Comparison of ENCODE assay signal across 8 cellular contexts in genomic region chr19:16376649-16377048, GRCh38.
DNase-seq lines count a peak whose midpoint lies in the region; ATAC-seq and TF ChIP-seq lines count a peak whose summit lies in the region.

No MANE protein-coding gene starts in this region.

- peak; percentile 38 for ATAC-seq in stimulated activated effector memory CD8-positive, alpha-beta T cell treated with anti-CD3 and anti-CD28 coated beads, Interleukin-12 subunit alpha, Interleukin-12 subunit beta, amount 100 ng/mL, for 72 hours

- peak; percentile 71 for DNase-seq in activated effector memory CD4-positive, alpha-beta T cell treated with anti-CD3 and anti-CD28 coated beads, Interleukin-2, amount 50 U/mL, for 16 hours
- DNase-seq in activated effector memory CD4-positive, alpha-beta T cell treated with Interleukin-2 at 50 U/mL for 16 hours: no peak
- DNase-seq in RPMI8226 (peak; percentile 39), fibroblast of pulmonary artery (ENCODE audit: low read depth) (no peak), NCI-H446 (lab: John Stamatoyannopoulos, UW) (no peak), caudate nucleus (lab: John Stamatoyannopoulos, UW) (no peak), NCI-H524 treated with DMSO at 0.1 percent for 48 hours (lab: John Stamatoyannopoulos, UW) (no peak)
- DNase-seq in stimulated activated effector memory CD8-positive, alpha-beta T cell treated with anti-CD3 and anti-CD28 coated beads, Interleukin-12 subunit alpha, Interleukin-12 subunit beta, amount 100 ng/mL, for 72 hours (ENCODE audit: low spot score in 2 of 2): no peak

- no peak overlapping the region for H3K27ac ChIP-seq in caudate nucleus (ENCODE audit: low read depth, low read length)

- peaks cover 58% of the 10 kb centered on the region for H3K4me1 Mint-ChIP-seq in stimulated activated effector memory CD8-positive, alpha-beta T cell treated with anti-CD3 and anti-CD28 coated beads, Interleukin-12 subunit alpha, Interleukin-12 subunit beta, amount 100 ng/mL, for 72 hours

- H3K36me3 Mint-ChIP-seq in stimulated activated effector memory CD8-positive, alpha-beta T cell treated with anti-CD3 and anti-CD28 coated beads, Interleukin-12 subunit alpha, Interleukin-12 subunit beta, amount 100 ng/mL, for 72 hours: peaks cover 8% of the 10 kb centered on the region

- no peak overlapping the region for H3K4me3 ChIP-seq in fibroblast of pulmonary artery (replicated peaks; ENCODE audit: low read depth, low read length)

- no peak overlapping the region for H3K27ac Mint-ChIP-seq in stimulated activated effector memory CD8-positive, alpha-beta T cell treated with anti-CD3 and anti-CD28 coated beads, Interleukin-12 subunit alpha, Interleukin-12 subunit beta, amount 100 ng/mL, for 72 hours

- no peaks in the 10 kb centered on the region for H3K9me3 Mint-ChIP-seq in stimulated activated effector memory CD8-positive, alpha-beta T cell treated with anti-CD3 and anti-CD28 coated beads, Interleukin-12 subunit alpha, Interleukin-12 subunit beta, amount 100 ng/mL, for 72 hours

- TF ChIP-seq CTCF in fibroblast of pulmonary artery (IDR thresholded peaks at IDR 0.05; ENCODE audit: low read length, missing control alignments): peak; percentile 32

- no peak overlapping the region for H3K4me3 Mint-ChIP-seq in stimulated activated effector memory CD8-positive, alpha-beta T cell treated with anti-CD3 and anti-CD28 coated beads, Interleukin-12 subunit alpha, Interleukin-12 subunit beta, amount 100 ng/mL, for 72 hours

Comparison
In these comparisons a context has a peak if more than half of its experiments do, and no peak if none do; other contexts are left out.
1. DNase-seq: peak in activated effector memory CD4-positive, alpha-beta T cell treated with anti-CD3 and anti-CD28 coated beads, Interleukin-2, amount 50 U/mL, for 16 hours (single experiment) and RPMI8226 (single experiment); none in activated effector memory CD4-positive, alpha-beta T cell treated with Interleukin-2 at 50 U/mL for 16 hours (single experiment), fibroblast of pulmonary artery (single experiment), stimulated activated effector memory CD8-positive, alpha-beta T cell treated with anti-CD3 and anti-CD28 coated beads, Interleukin-12 subunit alpha, Interleukin-12 subunit beta, amount 100 ng/mL, for 72 hours (0 of 2), NCI-H446 (0 of 2), caudate nucleus (0 of 61) and NCI-H524 treated with DMSO at 0.1 percent for 48 hours (single experiment).